Comparison of ENCODE assay signal across 20 cellular contexts in the genomic region with DNA sequence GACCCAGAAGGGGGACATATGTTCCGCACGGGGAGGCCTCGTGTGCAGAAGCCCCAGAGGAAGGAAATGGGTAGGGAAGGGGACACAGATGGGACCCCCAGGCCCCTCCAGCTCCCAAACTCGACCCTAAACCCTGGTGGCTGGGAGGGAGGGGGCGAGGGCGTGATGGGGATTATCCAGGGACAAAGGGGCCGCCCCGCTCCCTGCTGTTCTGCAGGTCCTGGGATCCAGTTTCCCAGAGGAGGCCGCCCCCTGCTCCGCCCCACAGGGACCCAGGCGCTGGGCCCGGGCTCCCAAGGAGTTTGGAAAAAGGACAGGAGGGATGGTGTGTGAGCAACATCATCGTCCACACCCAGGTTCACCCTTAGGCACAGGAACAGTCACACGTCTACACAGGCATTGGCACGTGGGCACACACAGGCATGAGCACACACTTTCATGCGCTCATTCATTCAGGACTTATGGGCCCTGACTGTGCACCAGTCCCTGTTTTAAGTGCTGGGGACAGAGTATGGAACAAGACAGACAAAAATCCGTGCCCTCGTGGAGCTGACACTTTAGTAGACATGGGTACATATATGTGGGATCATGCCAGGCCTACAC. TPM values are rescaled to one million over a fixed set of nuclear protein-coding genes. Genes with fewer than 3 reads are reported as not detected.
"Had no signal": no experiment of that assay in that cellular context is flagged by ENCODE, and none has a peak within 500 bp of the region (broad histone marks: within the 10 kb centered on the region; RNA-seq: fewer than 3 reads in every experiment).

No MANE protein-coding gene starts in this region.

- H3K27me3 Mint-ChIP-seq: activated naive CD8-positive, alpha-beta T cell treated with anti-CD3 and anti-CD28 coated beads, Interleukin-2, amount 10 ng/mL, durations not matched to agents 7 days and 5 days; central memory CD8-positive, alpha-beta T cell; natural killer cell treated with Interleukin-12 subunit alpha and Interleukin-12 subunit beta and Interleukin-15 and Interleukin-18, amount 100 ng/mL, for 72 hours; progenitor cell of endocrine pancreas; type B pancreatic cell had no signal

- ATAC-seq: gastrocnemius medialis had no signal

- H3K36me3 ChIP-seq: gastrocnemius medialis, heart left ventricle, right atrium auricular region, suprapubic skin had no signal

- H3K27me3 ChIP-seq: gastrocnemius medialis, heart left ventricle, right atrium auricular region, suprapubic skin had no signal

- H3K4me1 Mint-ChIP-seq: brain had no signal

- H3K36me3 Mint-ChIP-seq: activated naive CD8-positive, alpha-beta T cell treated with anti-CD3 and anti-CD28 coated beads, Interleukin-2, amount 10 ng/mL, durations not matched to agents 7 days and 5 days; brain; natural killer cell treated with Interleukin-12 subunit alpha and Interleukin-12 subunit beta and Interleukin-15 and Interleukin-18, amount 100 ng/mL, for 72 hours; type B pancreatic cell had no signal

- H3K27ac ChIP-seq: gastrocnemius medialis, heart left ventricle, right atrium auricular region, suprapubic skin had no signal

- H3K9me3 ChIP-seq: gastrocnemius medialis, heart left ventricle, right atrium auricular region, suprapubic skin had no signal

- H3K4me3 ChIP-seq: gastrocnemius medialis, heart left ventricle, right atrium auricular region, suprapubic skin had no signal

- H3K9me3 Mint-ChIP-seq: activated naive CD8-positive, alpha-beta T cell treated with anti-CD3 and anti-CD28 coated beads, Interleukin-2, amount 10 ng/mL, durations not matched to agents 7 days and 5 days; brain; central memory CD8-positive, alpha-beta T cell; natural killer cell treated with Interleukin-12 subunit alpha and Interleukin-12 subunit beta and Interleukin-15 and Interleukin-18, amount 100 ng/mL, for 72 hours; T-helper 2 cell treated with Interferon-gamma antibody and Interleukin-4, amounts not matched to agents 5 μg/mL and 100 μg/mL, for 36 hours; type B pancreatic cell had no signal

- H3K4me1 ChIP-seq: gastrocnemius medialis, heart left ventricle, right atrium auricular region had no signal

- H3K27ac Mint-ChIP-seq: activated naive CD8-positive, alpha-beta T cell treated with anti-CD3 and anti-CD28 coated beads, Interleukin-2, amount 10 ng/mL, durations not matched to agents 7 days and 5 days; natural killer cell treated with Interleukin-12 subunit alpha and Interleukin-12 subunit beta and Interleukin-15 and Interleukin-18, amount 100 ng/mL, for 72 hours; progenitor cell of endocrine pancreas; T-helper 2 cell treated with Interferon-gamma antibody and Interleukin-4, amounts not matched to agents 5 μg/mL and 100 μg/mL, for 36 hours; type B pancreatic cell had no signal

- DNase-seq: activated CD4-positive, alpha-beta T cell treated with anti-CD3 and anti-CD28 coated beads, Interleukin-2, amount 50 U/mL, for 1 hour; activated CD4-positive, CD25-positive, alpha-beta regulatory T cell; activated CD8-positive, alpha-beta memory T cell treated with anti-CD3 and anti-CD28 coated beads for 24 hours; activated naive CD8-positive, alpha-beta T cell treated with anti-CD3 and anti-CD28 coated beads, Interleukin-2, amount 10 ng/mL, durations not matched to agents 7 days and 5 days; cortex of kidney; effector CD8-positive, alpha-beta T cell; gastrocnemius medialis; heart left ventricle; occipital lobe; stimulated activated CD4-positive, alpha-beta T cell treated with anti-CD3 and anti-CD28 coated beads, Interleukin-15, amount 100 ng/mL, for 24 hours; stimulated activated CD4-positive, alpha-beta T cell treated with anti-CD3 and anti-CD28 coated beads, Interleukin-4, amount 100 ng/mL, for 1 hour; stimulated activated naive CD4-positive, alpha-beta T cell treated with Interleukin-2 at 50 U/mL for 16 hours had no signal

- H3K4me3 Mint-ChIP-seq: activated naive CD8-positive, alpha-beta T cell treated with anti-CD3 and anti-CD28 coated beads, Interleukin-2, amount 10 ng/mL, durations not matched to agents 7 days and 5 days; brain; central memory CD8-positive, alpha-beta T cell; natural killer cell treated with Interleukin-12 subunit alpha and Interleukin-12 subunit beta and Interleukin-15 and Interleukin-18, amount 100 ng/mL, for 72 hours; T-helper 2 cell treated with Interferon-gamma antibody and Interleukin-4, amounts not matched to agents 5 μg/mL and 100 μg/mL, for 36 hours; type B pancreatic cell had no signal

RNA-seq across cellular contexts. Expression of a gene that starts 14.1 kb away (rescaled TPM):
- total RNA-seq: occipital lobe had no signal
